ENCODE assay signal across 1 cellular context in the genomic region with DNA sequence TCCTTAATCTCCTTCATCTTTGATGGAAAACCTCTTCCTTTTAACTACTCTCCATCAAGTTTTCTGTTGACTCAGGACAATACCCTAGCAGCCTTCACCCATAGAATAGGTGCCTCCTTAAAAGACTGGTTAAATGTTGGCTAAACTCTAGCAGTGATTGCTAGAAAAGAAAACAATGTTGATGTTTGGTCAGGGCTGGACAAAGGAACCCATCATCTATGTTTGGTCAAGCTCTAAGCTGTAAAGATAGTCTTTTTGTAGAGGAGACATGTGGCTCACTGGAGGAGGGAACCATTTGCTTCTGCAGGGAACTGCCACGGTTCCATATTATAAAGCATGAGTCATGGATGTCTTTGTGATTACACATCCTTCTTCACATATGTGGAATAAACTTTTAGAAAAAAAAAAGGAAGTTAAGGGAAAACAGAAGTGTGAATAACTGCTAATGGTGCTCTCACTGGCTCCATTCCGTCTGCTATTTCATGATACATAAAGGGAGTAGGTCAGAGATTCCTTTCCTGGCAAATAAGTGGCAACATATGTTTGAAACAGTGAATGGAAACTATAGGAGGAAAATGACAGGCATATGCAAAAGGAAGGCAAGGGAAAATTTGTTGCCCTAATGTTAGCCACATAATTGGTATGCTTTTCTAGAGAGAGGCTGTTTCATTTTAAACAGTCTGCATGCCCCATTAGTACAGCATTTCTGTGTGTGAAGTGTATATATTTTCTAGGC.
A peak's percentile ranks its signal among the peaks of the same experiment; 100 is the strongest.
TF ChIP-seq lines count a peak whose summit lies in the region.

No MANE protein-coding gene starts in this region.

TF ChIP-seq in HepG2, 621 proteins besides CTCF, POLR2A, EP300 and RAD21 (continued from another document):
- TF ChIP-seq SOX13 (IDR thresholded peaks at IDR 0.05) (peak; percentile 55; the same call in 1 of the 2 replicates), SOX13 (CRISPR knock-in tag; conservative IDR thresholded peaks at IDR 0.05 in 1 of 2, IDR thresholded peaks at IDR 0.05 in 1 of 2) (peak in 1 of 2 experiments; percentile 93; a peak in 2 of 4 replicates), ZMYM2 (CRISPR knock-in tag; IDR thresholded peaks at IDR 0.05) (0 out of 2 replicates have a peak, but pooled peaks have one; percentile 51), FOXP1 (IDR thresholded peaks at IDR 0.05) (no peak), FOXP1 (CRISPR knock-in tag; IDR thresholded peaks at IDR 0.05) (peak; percentile 51; the same call in 1 of the 2 replicates), SRY (CRISPR knock-in tag; IDR thresholded peaks at IDR 0.05) (no peak), PHF21A (CRISPR knock-in tag; IDR thresholded peaks at IDR 0.05) (0 out of 2 replicates have a peak, but pooled peaks have one; percentile 31), RNF2 (conservative IDR thresholded peaks at IDR 0.05; ENCODE audit: low read depth) (no peak), ZNF44 (CRISPR knock-in tag; IDR thresholded peaks at IDR 0.05) (no peak), SAP130 (CRISPR knock-in tag; IDR thresholded peaks at IDR 0.05; ENCODE audit: low read depth) (0 out of 2 replicates have a peak, but pooled peaks have one; percentile 53), FOXJ3 (CRISPR knock-in tag; IDR thresholded peaks at IDR 0.05; ENCODE audit: borderline replicate concordance) (peak; percentile 30; the same call in 1 of the 2 replicates), ZFYVE20 (CRISPR knock-in tag; IDR thresholded peaks at IDR 0.05; ENCODE audit: borderline replicate concordance, low read depth) (no peak), ZFP82 (CRISPR knock-in tag; IDR thresholded peaks at IDR 0.05; ENCODE audit: borderline replicate concordance) (no peak), ATF7-NPFF (CRISPR knock-in tag; IDR thresholded peaks at IDR 0.05; ENCODE audit: low read depth) (no peak), DPF2 (CRISPR knock-in tag; IDR thresholded peaks at IDR 0.05; ENCODE audit: borderline replicate concordance, low read depth) (no peak), IRF2 (CRISPR knock-in tag; IDR thresholded peaks at IDR 0.05) (no peak)
- TF ChIP-seq, protein P1, sequence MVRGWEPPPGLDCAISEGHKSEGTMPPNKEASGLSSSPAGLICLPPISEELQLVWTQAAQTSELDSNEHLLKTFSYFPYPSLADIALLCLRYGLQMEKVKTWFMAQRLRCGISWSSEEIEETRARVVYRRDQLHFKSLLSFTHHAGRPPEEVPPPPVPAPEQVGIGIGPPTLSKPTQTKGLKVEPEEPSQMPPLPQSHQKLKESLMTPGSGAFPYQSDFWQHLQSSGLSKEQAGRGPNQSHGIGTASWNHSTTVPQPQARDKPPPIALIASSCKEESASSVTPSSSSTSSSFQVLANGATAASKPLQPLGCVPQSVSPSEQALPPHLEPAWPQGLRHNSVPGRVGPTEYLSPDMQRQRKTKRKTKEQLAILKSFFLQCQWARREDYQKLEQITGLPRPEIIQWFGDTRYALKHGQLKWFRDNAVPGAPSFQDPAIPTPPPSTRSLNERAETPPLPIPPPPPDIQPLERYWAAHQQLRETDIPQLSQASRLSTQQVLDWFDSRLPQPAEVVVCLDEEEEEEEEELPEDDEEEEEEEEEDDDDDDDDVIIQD (CRISPR knock-in tag; IDR thresholded peaks at IDR 0.05; ENCODE audit: low read depth): peak; percentile 60; the same call in 1 of the 2 replicates
- TF ChIP-seq, protein P2, sequence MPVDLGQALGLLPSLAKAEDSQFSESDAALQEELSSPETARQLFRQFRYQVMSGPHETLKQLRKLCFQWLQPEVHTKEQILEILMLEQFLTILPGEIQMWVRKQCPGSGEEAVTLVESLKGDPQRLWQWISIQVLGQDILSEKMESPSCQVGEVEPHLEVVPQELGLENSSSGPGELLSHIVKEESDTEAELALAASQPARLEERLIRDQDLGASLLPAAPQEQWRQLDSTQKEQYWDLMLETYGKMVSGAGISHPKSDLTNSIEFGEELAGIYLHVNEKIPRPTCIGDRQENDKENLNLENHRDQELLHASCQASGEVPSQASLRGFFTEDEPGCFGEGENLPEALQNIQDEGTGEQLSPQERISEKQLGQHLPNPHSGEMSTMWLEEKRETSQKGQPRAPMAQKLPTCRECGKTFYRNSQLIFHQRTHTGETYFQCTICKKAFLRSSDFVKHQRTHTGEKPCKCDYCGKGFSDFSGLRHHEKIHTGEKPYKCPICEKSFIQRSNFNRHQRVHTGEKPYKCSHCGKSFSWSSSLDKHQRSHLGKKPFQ (CRISPR knock-in tag; IDR thresholded peaks at IDR 0.05; ENCODE audit: insufficient replicate concordance): peak; percentile 54
- TF ChIP-seq, protein P3, sequence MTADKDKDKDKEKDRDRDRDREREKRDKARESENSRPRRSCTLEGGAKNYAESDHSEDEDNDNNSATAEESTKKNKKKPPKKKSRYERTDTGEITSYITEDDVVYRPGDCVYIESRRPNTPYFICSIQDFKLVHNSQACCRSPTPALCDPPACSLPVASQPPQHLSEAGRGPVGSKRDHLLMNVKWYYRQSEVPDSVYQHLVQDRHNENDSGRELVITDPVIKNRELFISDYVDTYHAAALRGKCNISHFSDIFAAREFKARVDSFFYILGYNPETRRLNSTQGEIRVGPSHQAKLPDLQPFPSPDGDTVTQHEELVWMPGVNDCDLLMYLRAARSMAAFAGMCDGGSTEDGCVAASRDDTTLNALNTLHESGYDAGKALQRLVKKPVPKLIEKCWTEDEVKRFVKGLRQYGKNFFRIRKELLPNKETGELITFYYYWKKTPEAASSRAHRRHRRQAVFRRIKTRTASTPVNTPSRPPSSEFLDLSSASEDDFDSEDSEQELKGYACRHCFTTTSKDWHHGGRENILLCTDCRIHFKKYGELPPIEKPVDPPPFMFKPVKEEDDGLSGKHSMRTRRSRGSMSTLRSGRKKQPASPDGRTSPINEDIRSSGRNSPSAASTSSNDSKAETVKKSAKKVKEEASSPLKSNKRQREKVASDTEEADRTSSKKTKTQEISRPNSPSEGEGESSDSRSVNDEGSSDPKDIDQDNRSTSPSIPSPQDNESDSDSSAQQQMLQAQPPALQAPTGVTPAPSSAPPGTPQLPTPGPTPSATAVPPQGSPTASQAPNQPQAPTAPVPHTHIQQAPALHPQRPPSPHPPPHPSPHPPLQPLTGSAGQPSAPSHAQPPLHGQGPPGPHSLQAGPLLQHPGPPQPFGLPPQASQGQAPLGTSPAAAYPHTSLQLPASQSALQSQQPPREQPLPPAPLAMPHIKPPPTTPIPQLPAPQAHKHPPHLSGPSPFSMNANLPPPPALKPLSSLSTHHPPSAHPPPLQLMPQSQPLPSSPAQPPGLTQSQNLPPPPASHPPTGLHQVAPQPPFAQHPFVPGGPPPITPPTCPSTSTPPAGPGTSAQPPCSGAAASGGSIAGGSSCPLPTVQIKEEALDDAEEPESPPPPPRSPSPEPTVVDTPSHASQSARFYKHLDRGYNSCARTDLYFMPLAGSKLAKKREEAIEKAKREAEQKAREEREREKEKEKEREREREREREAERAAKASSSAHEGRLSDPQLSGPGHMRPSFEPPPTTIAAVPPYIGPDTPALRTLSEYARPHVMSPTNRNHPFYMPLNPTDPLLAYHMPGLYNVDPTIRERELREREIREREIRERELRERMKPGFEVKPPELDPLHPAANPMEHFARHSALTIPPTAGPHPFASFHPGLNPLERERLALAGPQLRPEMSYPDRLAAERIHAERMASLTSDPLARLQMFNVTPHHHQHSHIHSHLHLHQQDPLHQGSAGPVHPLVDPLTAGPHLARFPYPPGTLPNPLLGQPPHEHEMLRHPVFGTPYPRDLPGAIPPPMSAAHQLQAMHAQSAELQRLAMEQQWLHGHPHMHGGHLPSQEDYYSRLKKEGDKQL (CRISPR knock-in tag; IDR thresholded peaks at IDR 0.05; ENCODE audit: low read depth): peak; percentile 57; the same call in 1 of the 2 replicates
- TF ChIP-seq, protein P4, sequence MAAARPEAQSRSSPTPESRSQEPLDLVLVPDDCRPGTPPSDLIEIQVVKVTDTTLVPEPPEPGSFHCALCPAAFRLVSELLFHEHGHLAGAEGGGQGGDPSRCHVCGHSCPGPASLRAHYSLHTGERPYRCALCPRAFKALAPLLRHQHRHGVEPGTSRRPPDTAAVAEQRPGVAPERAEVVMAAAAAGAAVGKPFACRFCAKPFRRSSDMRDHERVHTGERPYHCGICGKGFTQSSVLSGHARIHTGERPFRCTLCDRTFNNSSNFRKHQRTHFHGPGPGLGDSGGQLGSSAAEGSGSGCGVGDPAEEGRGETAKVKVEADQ (CRISPR knock-in tag; IDR thresholded peaks at IDR 0.05; ENCODE audit: borderline replicate concordance): no peak
- TF ChIP-seq, protein P5, sequence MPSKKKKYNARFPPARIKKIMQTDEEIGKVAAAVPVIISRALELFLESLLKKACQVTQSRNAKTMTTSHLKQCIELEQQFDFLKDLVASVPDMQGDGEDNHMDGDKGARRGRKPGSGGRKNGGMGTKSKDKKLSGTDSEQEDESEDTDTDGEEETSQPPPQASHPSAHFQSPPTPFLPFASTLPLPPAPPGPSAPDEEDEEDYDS (CRISPR knock-in tag; IDR thresholded peaks at IDR 0.05): no peak
- TF ChIP-seq, protein P6, sequence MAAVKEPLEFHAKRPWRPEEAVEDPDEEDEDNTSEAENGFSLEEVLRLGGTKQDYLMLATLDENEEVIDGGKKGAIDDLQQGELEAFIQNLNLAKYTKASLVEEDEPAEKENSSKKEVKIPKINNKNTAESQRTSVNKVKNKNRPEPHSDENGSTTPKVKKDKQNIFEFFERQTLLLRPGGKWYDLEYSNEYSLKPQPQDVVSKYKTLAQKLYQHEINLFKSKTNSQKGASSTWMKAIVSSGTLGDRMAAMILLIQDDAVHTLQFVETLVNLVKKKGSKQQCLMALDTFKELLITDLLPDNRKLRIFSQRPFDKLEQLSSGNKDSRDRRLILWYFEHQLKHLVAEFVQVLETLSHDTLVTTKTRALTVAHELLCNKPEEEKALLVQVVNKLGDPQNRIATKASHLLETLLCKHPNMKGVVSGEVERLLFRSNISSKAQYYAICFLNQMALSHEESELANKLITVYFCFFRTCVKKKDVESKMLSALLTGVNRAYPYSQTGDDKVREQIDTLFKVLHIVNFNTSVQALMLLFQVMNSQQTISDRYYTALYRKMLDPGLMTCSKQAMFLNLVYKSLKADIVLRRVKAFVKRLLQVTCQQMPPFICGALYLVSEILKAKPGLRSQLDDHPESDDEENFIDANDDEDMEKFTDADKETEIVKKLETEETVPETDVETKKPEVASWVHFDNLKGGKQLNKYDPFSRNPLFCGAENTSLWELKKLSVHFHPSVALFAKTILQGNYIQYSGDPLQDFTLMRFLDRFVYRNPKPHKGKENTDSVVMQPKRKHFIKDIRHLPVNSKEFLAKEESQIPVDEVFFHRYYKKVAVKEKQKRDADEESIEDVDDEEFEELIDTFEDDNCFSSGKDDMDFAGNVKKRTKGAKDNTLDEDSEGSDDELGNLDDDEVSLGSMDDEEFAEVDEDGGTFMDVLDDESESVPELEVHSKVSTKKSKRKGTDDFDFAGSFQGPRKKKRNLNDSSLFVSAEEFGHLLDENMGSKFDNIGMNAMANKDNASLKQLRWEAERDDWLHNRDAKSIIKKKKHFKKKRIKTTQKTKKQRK (IDR thresholded peaks at IDR 0.05; ENCODE audit: low read length): no peak
- TF ChIP-seq, protein P7, sequence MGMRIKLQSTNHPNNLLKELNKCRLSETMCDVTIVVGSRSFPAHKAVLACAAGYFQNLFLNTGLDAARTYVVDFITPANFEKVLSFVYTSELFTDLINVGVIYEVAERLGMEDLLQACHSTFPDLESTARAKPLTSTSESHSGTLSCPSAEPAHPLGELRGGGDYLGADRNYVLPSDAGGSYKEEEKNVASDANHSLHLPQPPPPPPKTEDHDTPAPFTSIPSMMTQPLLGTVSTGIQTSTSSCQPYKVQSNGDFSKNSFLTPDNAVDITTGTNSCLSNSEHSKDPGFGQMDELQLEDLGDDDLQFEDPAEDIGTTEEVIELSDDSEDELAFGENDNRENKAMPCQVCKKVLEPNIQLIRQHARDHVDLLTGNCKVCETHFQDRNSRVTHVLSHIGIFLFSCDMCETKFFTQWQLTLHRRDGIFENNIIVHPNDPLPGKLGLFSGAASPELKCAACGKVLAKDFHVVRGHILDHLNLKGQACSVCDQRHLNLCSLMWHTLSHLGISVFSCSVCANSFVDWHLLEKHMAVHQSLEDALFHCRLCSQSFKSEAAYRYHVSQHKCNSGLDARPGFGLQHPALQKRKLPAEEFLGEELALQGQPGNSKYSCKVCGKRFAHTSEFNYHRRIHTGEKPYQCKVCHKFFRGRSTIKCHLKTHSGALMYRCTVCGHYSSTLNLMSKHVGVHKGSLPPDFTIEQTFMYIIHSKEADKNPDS (CRISPR knock-in tag; IDR thresholded peaks at IDR 0.05): no peak
